Comparison of ENCODE assay signal across 8 cellular contexts in genomic region chr7:20330797-20331230, GRCh38. TPM values are rescaled to one million over a fixed set of nuclear protein-coding genes. Genes with fewer than 3 reads are reported as not detected.
A peak's percentile ranks its signal among the peaks of the same experiment; 100 is the strongest.
DNase-seq lines count a peak whose midpoint lies in the region; ATAC-seq and TF ChIP-seq lines count a peak whose summit lies in the region.

ITGB8 (plus strand) TSS chr7:20330900; CDS start chr7:20331807, 907 bp downstream.

- no peak within 1 kb of the TSS for H3K27ac ChIP-seq in HL-60 (replicated peaks)
- peak within 1 kb of the TSS; percentile 99 for H3K27ac ChIP-seq in foreskin keratinocyte

- H3K4me1 ChIP-seq in foreskin keratinocyte, result peaks cover 26% of the 10 kb centered on the region

- DNase-seq in NCI-H1436 (lab: John Stamatoyannopoulos, UW), result peak; percentile 59
- no peak for DNase-seq in NCI-H1436 treated with DMSO at 0.1 percent for 48 hours (lab: John Stamatoyannopoulos, UW)
- DNase-seq in HL-60 (ENCODE audit: low read depth in 1 of 2, low spot score in 1 of 2), result peak in 1 of 2 experiments; percentile 5
- DNase-seq in foreskin keratinocyte, result no peak
- DNase-seq in occipital lobe (lab: John Stamatoyannopoulos, UW), result no peak
- DNase-seq in hepatic stellate cell (ENCODE audit: low spot score), result no peak

- H3K27me3 ChIP-seq in HL-60 (ENCODE audit: insufficient read depth, poor library complexity, severe bottlenecking), result peaks cover 29% of the 10 kb centered on the region
- no peaks in the 10 kb centered on the region for H3K27me3 ChIP-seq in foreskin keratinocyte

- no peak for TF ChIP-seq CTCF in HL-60 (IDR thresholded peaks at IDR 0.05; ENCODE audit: insufficient read depth, low read length)
- no peak for TF ChIP-seq CTCF in WI38 (IDR thresholded peaks at IDR 0.05; ENCODE audit: low read depth, low read length)
- TF ChIP-seq CTCF in foreskin keratinocyte (conservative IDR thresholded peaks at IDR 0.05), result no peak

- peak within 1 kb of the TSS; percentile 42 for H3K4me3 ChIP-seq in HL-60 (replicated peaks; ENCODE audit: insufficient read depth, low read length)
- peak within 1 kb of the TSS; percentile 60 for H3K4me3 ChIP-seq in WI38 (ENCODE audit: low read depth, low read length)

- ATAC-seq in GM21447 (IDR thresholded peaks at IDR 0.05; ENCODE audit: unreplicated experiment) (peak; percentile 16), foreskin keratinocyte (peak; percentile 52)

RNA-seq across cellular contexts. Expression of gene ITGB8, which starts in this region (rescaled TPM):
- total RNA-seq in foreskin keratinocyte, result 12.3 and 12.9 TPM in 2 replicates
- 1.2 and 1.3 TPM in 2 replicates for polyA plus RNA-seq in foreskin keratinocyte
- 109 TPM for total RNA-seq in occipital lobe
